8 cellular contexts compared by ENCODE assay signal in genomic region chr17:28903546-28903841, GRCh38. TPM values are rescaled to one million over a fixed set of nuclear protein-coding genes. Genes with fewer than 3 reads are reported as not detected.
DNase-seq lines count a peak whose midpoint lies in the region; ATAC-seq and TF ChIP-seq lines count a peak whose summit lies in the region.
"Not testable (repeated sequence)": the region's sequence is repeated elsewhere in the genome, so short reads cannot be mapped to it uniquely, and the experiment has no call there.

No MANE protein-coding gene starts in this region.

- not testable (repeated sequence) for H2BK5ac ChIP-seq in mesendoderm (ENCODE audit: low read length)

- H3K4me1 Mint-ChIP-seq in Calu3 (ENCODE audit: low read depth, unreplicated experiment), result peaks cover 21% of the 10 kb centered on the region
- peaks cover 31% of the 10 kb centered on the region for H3K4me1 Mint-ChIP-seq in activated CD4-positive, alpha-beta T cell treated with anti-CD3 and anti-CD28 coated beads for 36 hours
- H3K4me1 Mint-ChIP-seq in effector memory CD8-positive, alpha-beta T cell (ENCODE audit: low read depth in 2 of 2), result peaks cover 25 to 34% of the 10 kb centered on the region in 2 donors

- not testable (repeated sequence) for H3K56ac ChIP-seq in mesendoderm (ENCODE audit: low read length)

- H3K4me2 ChIP-seq in MM.1S (ENCODE audit: low read depth, low read length) (peak overlapping the region; percentile 47), mesendoderm (ENCODE audit: low read length) (peak overlapping the region; percentile 8)

- not testable (repeated sequence) for H2AK5ac ChIP-seq in mesendoderm (ENCODE audit: low read length)

- BruUV-seq in Calu3 (replicated peaks; lab: Mats Ljungman, UMichigan), result not testable (repeated sequence)

- H3K9me2 ChIP-seq in MM.1S (replicated peaks; ENCODE audit: insufficient read depth, low read length), result not testable (repeated sequence)

- CTCF ChIA-PET in Calu3 (lab: Charles Lee), result interaction anchor here (0.7 to 0.9 kb wide), 2 partner anchors 29 to 139 kb away, joined by 3 to 5 read pairs; no protein-coding TSS in a partner anchor
- CTCF ChIA-PET in activated CD4-positive, alpha-beta T cell treated with anti-CD3 and anti-CD28 coated beads for 36 hours (lab: Charles Lee), result interaction anchor here (0.7 to 2.9 kb wide), 6 partner anchors 10 to 533 kb away, joined by 3 to 13 read pairs (median 4); partner anchors contain the start of gene VTN

- WGBS in mesendoderm (ENCODE audit: extremely low coverage, insufficient coverage, low lambda C conversion rate), result no CpG with 5 or more reads among the region's 5 CpGs
- 49 to 58% methylated on average over 5 of the region's 5 CpGs for WGBS in upper lobe of left lung, 2 donors

- peaks cover 20% of the 10 kb centered on the region for H3K4me1 ChIP-seq in MM.1S (ENCODE audit: low read length)
- not testable (repeated sequence) for H3K4me1 ChIP-seq in mesendoderm (ENCODE audit: control insufficient read depth, low read depth, low read length)
- H3K4me1 ChIP-seq in rectal smooth muscle tissue (ENCODE audit: control insufficient read depth, insufficient read depth, low read length), result peaks cover 18% of the 10 kb centered on the region
- H3K4me1 ChIP-seq in upper lobe of left lung, result peaks cover 18 to 41% (median 29%) of the 10 kb centered on the region in 4 donors

- not testable (repeated sequence) for H4K8ac ChIP-seq in mesendoderm (ENCODE audit: low read depth, low read length)

- not testable (repeated sequence) for H3K9me3 ChIP-seq in MM.1S (replicated peaks; ENCODE audit: insufficient read depth, low read length); upper lobe of left lung

- H3K9ac ChIP-seq in MM.1S (ENCODE audit: low read length), result peak overlapping the region; percentile 7; the same call in 1 of the 2 replicates
- not testable (repeated sequence) for H3K9ac ChIP-seq in mesendoderm (ENCODE audit: low read length); rectal smooth muscle tissue (ENCODE audit: low read length)

- not testable (repeated sequence) for TF ChIP-seq POLR2A in upper lobe of left lung (IDR thresholded peaks at IDR 0.05)

- H3K4me3 ChIP-seq in MM.1S (ENCODE audit: low read length); mesendoderm (ENCODE audit: low read length); upper lobe of left lung: not testable (repeated sequence)
- H3K4me3 ChIP-seq in rectal smooth muscle tissue (ENCODE audit: low read length), result peak overlapping the region; percentile 69

- H3K27me3 ChIP-seq in MM.1S (replicated peaks; ENCODE audit: insufficient read depth, low read length); mesendoderm (ENCODE audit: insufficient read depth, low read length, poor library complexity); rectal smooth muscle tissue (ENCODE audit: control insufficient read depth, insufficient read depth, low read length); upper lobe of left lung: not testable (repeated sequence)

- intact Hi-C loops in Calu3 (cut with micrococcal nuclease; ENCODE audit: unreplicated experiment), result loop anchor here (5.0 kb wide), 1 partner anchor 141 kb away; no protein-coding TSS in a partner anchor
- intact Hi-C loops in activated CD4-positive, alpha-beta T cell treated with anti-CD3 and anti-CD28 coated beads for 36 hours (cut with DNase I, micrococcal nuclease), result loop anchor here (1.0 to 5.0 kb wide), 11 partner anchors 49 to 258 kb away; partner anchors contain the start of genes BLTP2 (in 1 of the 2), FAM222B (in 1 of the 2), NEK8 (in 1 of the 2) and RPL23A (in 1 of the 2)

- not testable (repeated sequence) for H4K5ac ChIP-seq in mesendoderm (ENCODE audit: low read length)

- POLR2A ChIA-PET in activated CD4-positive, alpha-beta T cell treated with anti-CD3 and anti-CD28 coated beads for 36 hours (lab: Charles Lee), result not testable (repeated sequence)

- not testable (repeated sequence) for H3K27ac ChIP-seq in MM.1S (ENCODE audit: low read length); mesendoderm (ENCODE audit: low read depth, low read length); rectal smooth muscle tissue (ENCODE audit: low read depth, low read length)
- peak overlapping the region; percentile 1 to 93 (median 69) for H3K27ac ChIP-seq in upper lobe of left lung

- not testable (repeated sequence) for H3K36me3 ChIP-seq in MM.1S (replicated peaks; ENCODE audit: insufficient read depth, low read length)
- H3K36me3 ChIP-seq in mesendoderm (ENCODE audit: control insufficient read depth, insufficient read depth, low read length) (peaks cover 14% of the 10 kb centered on the region), rectal smooth muscle tissue (ENCODE audit: control insufficient read depth, insufficient read depth, low read length) (peaks cover 22% of the 10 kb centered on the region), upper lobe of left lung (peaks cover 0 to 32% (median 27%) of the 10 kb centered on the region in 4 donors)

- H3K4me3 Mint-ChIP-seq in Calu3 (ENCODE audit: low read depth, unreplicated experiment), result peak overlapping the region; percentile 70
- H3K4me3 Mint-ChIP-seq in activated CD4-positive, alpha-beta T cell treated with anti-CD3 and anti-CD28 coated beads for 36 hours, result peak overlapping the region; percentile 87
- H3K4me3 Mint-ChIP-seq in effector memory CD8-positive, alpha-beta T cell, result peak overlapping the region; percentile 82 to 87

- H3F3A ChIP-seq in MM.1S (ENCODE audit: insufficient read depth, low read length), result peaks cover 20% of the 10 kb centered on the region

- H3K23ac ChIP-seq in mesendoderm (ENCODE audit: low read length), result not testable (repeated sequence)

- peak overlapping the region; percentile 44 for H2AFZ ChIP-seq in MM.1S (ENCODE audit: low read length)

- H3K36me3 Mint-ChIP-seq in Calu3 (ENCODE audit: insufficient read depth, unreplicated experiment), result peaks cover 50% of the 10 kb centered on the region
- H3K36me3 Mint-ChIP-seq in activated CD4-positive, alpha-beta T cell treated with anti-CD3 and anti-CD28 coated beads for 36 hours (ENCODE audit: low read depth), result peaks cover 25% of the 10 kb centered on the region
- H3K36me3 Mint-ChIP-seq in activated naive CD4-positive, alpha-beta T cell treated with anti-CD3 and anti-CD28 coated beads, Interleukin-2, amount 50 U/mL, for 72 hours, result peaks cover 16 to 22% of the 10 kb centered on the region in 2 donors
- H3K36me3 Mint-ChIP-seq in effector memory CD8-positive, alpha-beta T cell (ENCODE audit: insufficient read depth), result peaks cover 39% of the 10 kb centered on the region

- not testable (repeated sequence) for ATAC-seq in activated CD4-positive, alpha-beta T cell treated with anti-CD3 and anti-CD28 coated beads for 36 hours; activated naive CD4-positive, alpha-beta T cell treated with anti-CD3 and anti-CD28 coated beads, Interleukin-2, amount 50 U/mL, for 72 hours; effector memory CD8-positive, alpha-beta T cell (replicated peaks); upper lobe of left lung (ENCODE audit: low FRiP score in 2 of 2)

- not testable (repeated sequence) for H2BK15ac ChIP-seq in mesendoderm (replicated peaks; ENCODE audit: low read depth)

- not testable (repeated sequence) for TF ChIP-seq EP300 in upper lobe of left lung (IDR thresholded peaks at IDR 0.05)

- H3K9me3 Mint-ChIP-seq in Calu3 (ENCODE audit: low read depth, unreplicated experiment); activated CD4-positive, alpha-beta T cell treated with anti-CD3 and anti-CD28 coated beads for 36 hours (ENCODE audit: low read depth); activated naive CD4-positive, alpha-beta T cell treated with anti-CD3 and anti-CD28 coated beads, Interleukin-2, amount 50 U/mL, for 72 hours; effector memory CD8-positive, alpha-beta T cell: not testable (repeated sequence)

- not testable (repeated sequence) for TF ChIP-seq CTCF in Calu3 (IDR thresholded peaks at IDR 0.05; ENCODE audit: unreplicated experiment); MM.1S (IDR thresholded peaks at IDR 0.05; ENCODE audit: low read length); upper lobe of left lung (IDR thresholded peaks at IDR 0.05)

- not testable (repeated sequence) for H3K79me1 ChIP-seq in mesendoderm (ENCODE audit: low read length)

- H4K20me1 ChIP-seq in MM.1S (ENCODE audit: insufficient read depth, low read length), result not testable (repeated sequence)

- H3K4ac ChIP-seq in mesendoderm (ENCODE audit: low read depth, low read length), result not testable (repeated sequence)

- not testable (repeated sequence) for H3K18ac ChIP-seq in mesendoderm (ENCODE audit: low read length)

- not testable (repeated sequence) for H2BK120ac ChIP-seq in mesendoderm (ENCODE audit: low read depth, low read length)

- H3K27ac Mint-ChIP-seq in Calu3 (ENCODE audit: unreplicated experiment), result not testable (repeated sequence)
- H3K27ac Mint-ChIP-seq in activated CD4-positive, alpha-beta T cell treated with anti-CD3 and anti-CD28 coated beads for 36 hours, result peak overlapping the region; percentile 6
- H3K27ac Mint-ChIP-seq in activated naive CD4-positive, alpha-beta T cell treated with anti-CD3 and anti-CD28 coated beads, Interleukin-2, amount 50 U/mL, for 72 hours, result peak overlapping the region; percentile 16 to 82
- peak overlapping the region in 1 of 2 donors; percentile 86 for H3K27ac Mint-ChIP-seq in effector memory CD8-positive, alpha-beta T cell

- H3K27me3 Mint-ChIP-seq in Calu3 (ENCODE audit: unreplicated experiment); activated CD4-positive, alpha-beta T cell treated with anti-CD3 and anti-CD28 coated beads for 36 hours; effector memory CD8-positive, alpha-beta T cell: not testable (repeated sequence)

- H3K79me2 ChIP-seq in MM.1S (ENCODE audit: low read length), result peaks cover 26% of the 10 kb centered on the region
- not testable (repeated sequence) for H3K79me2 ChIP-seq in mesendoderm (ENCODE audit: control insufficient read depth, insufficient read depth, low read length)

- not testable (repeated sequence) for DNase-seq in Calu3; MM.1S; activated CD4-positive, alpha-beta T cell treated with anti-CD3 and anti-CD28 coated beads for 36 hours; activated naive CD4-positive, alpha-beta T cell treated with anti-CD3 and anti-CD28 coated beads, Interleukin-2, amount 50 U/mL, for 72 hours (ENCODE audit: low spot score in 2 of 2); effector memory CD8-positive, alpha-beta T cell; mesendoderm; upper lobe of left lung

RNA-seq across cellular contexts. Expression of gene DHRS13, which starts 0.6 kb away (rescaled TPM):
- total RNA-seq in Calu3 (2022) (19.2 and 23.2 TPM in 2 replicates), upper lobe of left lung (10 to 100 TPM in 5 of 6 donors, 1 to 10 TPM in 1; 2.1 to 21.8 (median 15.0) TPM)
- 10 to 100 TPM; 23.3 to 29.5 TPM for total RNA-seq in activated CD4-positive, alpha-beta T cell treated with anti-CD3 and anti-CD28 coated beads for 36 hours
- total RNA-seq in activated naive CD4-positive, alpha-beta T cell treated with anti-CD3 and anti-CD28 coated beads, Interleukin-2, amount 50 U/mL, for 72 hours, result 10 to 100 TPM; 33.8 to 36.5 TPM
- polyA plus RNA-seq in mesendoderm (2013, experiment 1 of 2), result 10.9 TPM
- 11.0 TPM for polyA plus RNA-seq in mesendoderm (2013, experiment 2 of 2)

RNA-seq across cellular contexts. Expression of gene FLOT2, which starts 6.0 kb away (rescaled TPM):
- total RNA-seq in Calu3 (2022) (152 and 155 TPM in 2 replicates), upper lobe of left lung (100 to 1,000 TPM in 2 of 6 donors, 10 to 100 TPM in 4; 75.4 to 211 (median 85.8) TPM)
- total RNA-seq in activated CD4-positive, alpha-beta T cell treated with anti-CD3 and anti-CD28 coated beads for 36 hours, result 10 to 100 TPM; 81.3 to 88.4 TPM
- 100 to 1,000 TPM in 1 of 2 donors, 10 to 100 TPM in 1; 44.9 to 102 TPM for total RNA-seq in activated naive CD4-positive, alpha-beta T cell treated with anti-CD3 and anti-CD28 coated beads, Interleukin-2, amount 50 U/mL, for 72 hours
- 48.9 TPM for polyA plus RNA-seq in mesendoderm (2013, experiment 1 of 2)
- 54.5 TPM for polyA plus RNA-seq in mesendoderm (2013, experiment 2 of 2)

RNA-seq across cellular contexts. Expression of gene PHF12, which starts 47.8 kb away (rescaled TPM):
- 54.0 and 57.6 TPM in 2 replicates for total RNA-seq in Calu3 (2022)
- total RNA-seq in activated CD4-positive, alpha-beta T cell treated with anti-CD3 and anti-CD28 coated beads for 36 hours, result 10 to 100 TPM; 48.6 to 52.3 TPM
- 10 to 100 TPM; 46.2 to 71.7 TPM for total RNA-seq in activated naive CD4-positive, alpha-beta T cell treated with anti-CD3 and anti-CD28 coated beads, Interleukin-2, amount 50 U/mL, for 72 hours
- 24.4 TPM for polyA plus RNA-seq in mesendoderm (2013, experiment 1 of 2)
- 25.2 TPM for polyA plus RNA-seq in mesendoderm (2013, experiment 2 of 2)
- total RNA-seq in upper lobe of left lung, result 100 to 1,000 TPM in 1 of 6 donors, 10 to 100 TPM in 5; 38.8 to 103 (median 62.7) TPM

RNA-seq across cellular contexts. Expression of gene ERAL1, which starts 48.7 kb away (rescaled TPM):
- total RNA-seq in Calu3 (2022) (47.2 and 48.4 TPM in 2 replicates), upper lobe of left lung (10 to 100 TPM; 22.4 to 41.3 (median 27.7) TPM)
- total RNA-seq in activated CD4-positive, alpha-beta T cell treated with anti-CD3 and anti-CD28 coated beads for 36 hours, result 10 to 100 TPM; 51.5 to 74.8 TPM
- total RNA-seq in activated naive CD4-positive, alpha-beta T cell treated with anti-CD3 and anti-CD28 coated beads, Interleukin-2, amount 50 U/mL, for 72 hours, result 10 to 100 TPM; 33.9 to 74.1 TPM
- 55.8 TPM for polyA plus RNA-seq in mesendoderm (2013, experiment 1 of 2)
- polyA plus RNA-seq in mesendoderm (2013, experiment 2 of 2), result 62.4 TPM
